In the genomic region with DNA sequence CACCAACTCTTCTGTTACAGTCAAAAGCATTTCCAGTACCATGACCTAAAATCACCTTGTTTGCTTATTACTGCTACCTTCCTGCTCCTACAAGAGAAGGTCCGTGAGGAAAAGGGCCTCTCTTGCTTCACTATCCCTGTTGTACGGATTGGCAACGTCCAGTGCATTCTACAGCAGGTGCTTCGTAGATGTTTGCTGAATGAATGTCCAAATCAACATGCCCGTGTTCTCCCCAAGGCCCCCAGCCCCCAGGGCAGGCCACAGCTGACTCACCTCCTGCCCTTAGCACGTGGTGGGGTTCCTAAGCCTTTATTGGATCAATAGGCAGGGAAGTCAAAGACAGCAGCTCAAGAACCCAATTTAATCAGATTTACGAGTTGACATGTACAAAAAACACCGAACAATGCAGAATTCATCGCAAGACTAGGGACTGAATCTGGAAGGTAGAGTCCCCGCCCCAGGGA, we compare ENCODE assay signal across 31 cellular contexts. TPM values are rescaled to one million over a fixed set of nuclear protein-coding genes. Genes with fewer than 3 reads are reported as not detected.
"Had no signal": no experiment of that assay in that cellular context is flagged by ENCODE, and none has a peak within 500 bp of the region (broad histone marks: within the 10 kb centered on the region; RNA-seq: fewer than 3 reads in every experiment).

No MANE protein-coding gene starts in this region.

- H3K4me3 ChIP-seq: gastroesophageal sphincter, spleen, testis, transverse colon, uterus had no signal

- ATAC-seq: gastroesophageal sphincter; naive thymus-derived CD4-positive, alpha-beta T cell had no signal

- H3K36me3 ChIP-seq: brain microvascular endothelial cell, gastroesophageal sphincter, spleen, transverse colon, uterus had no signal

- H3K9me3 Mint-ChIP-seq: activated CD4-positive, alpha-beta memory T cell treated with anti-CD3 and anti-CD28 coated beads, Interleukin-2, amount 10 ng/mL, durations not matched to agents 7 days and 5 days; activated CD4-positive, alpha-beta T cell treated with anti-CD3 and anti-CD28 coated beads, Interleukin-2, amount 10 ng/mL, durations not matched to agents 7 days and 5 days; activated T-helper 2 cell treated with anti-CD3 and anti-CD28 coated beads, Interferon-gamma antibody, Interleukin-2, Interleukin-4, amounts not matched to agents 10 μg/mL and 5 μg/mL and 100 μg/mL, durations not matched to agents 14 hours and 24 hours and 36 hours; memory B cell; naive thymus-derived CD4-positive, alpha-beta T cell; T-helper 1 cell treated with Interleukin-12 subunit alpha and Interleukin-12 subunit beta and Interleukin-4 antibody, amounts not matched to agents 30 μg/mL and 1 μg/mL, for 36 hours had no signal

- H3K27ac ChIP-seq: brain microvascular endothelial cell, gastroesophageal sphincter, testis, transverse colon, uterus had no signal

- H3K36me3 Mint-ChIP-seq: memory B cell; naive thymus-derived CD4-positive, alpha-beta T cell had no signal

- H3K4me3 Mint-ChIP-seq: activated CD4-positive, alpha-beta memory T cell treated with anti-CD3 and anti-CD28 coated beads, Interleukin-2, amount 10 ng/mL, durations not matched to agents 7 days and 5 days; activated CD4-positive, alpha-beta T cell treated with anti-CD3 and anti-CD28 coated beads, Interleukin-2, amount 10 ng/mL, durations not matched to agents 7 days and 5 days; memory B cell; naive thymus-derived CD4-positive, alpha-beta T cell; T-helper 1 cell treated with Interleukin-12 subunit alpha and Interleukin-12 subunit beta and Interleukin-4 antibody, amounts not matched to agents 30 μg/mL and 1 μg/mL, for 36 hours had no signal

- H3K27me3 ChIP-seq: brain microvascular endothelial cell, testis, transverse colon, uterus had no signal

- DNase-seq: activated CD4-positive, alpha-beta memory T cell treated with anti-CD3 and anti-CD28 coated beads, Interleukin-2, amount 10 ng/mL, durations not matched to agents 7 days and 5 days; activated CD4-positive, alpha-beta T cell treated with anti-CD3 and anti-CD28 coated beads for 1 hour; activated CD4-positive, alpha-beta T cell treated with anti-CD3 and anti-CD28 coated beads, Interleukin-2, amount 10 ng/mL, durations not matched to agents 7 days and 5 days; activated naive CD4-positive, alpha-beta T cell treated with Interleukin-2 at 50 U/mL for 16 hours; activated T-cell treated with anti-CD3 and anti-CD28 coated beads, Interleukin-2, amount 50 U/mL, for 48 hours; amniotic stem cell; brain microvascular endothelial cell; caudate nucleus; head of caudate nucleus; hippocampal formation; kidney; midbrain; naive thymus-derived CD4-positive, alpha-beta T cell; occipital lobe; right cardiac atrium; spleen; stimulated activated naive CD4-positive, alpha-beta T cell treated with Interleukin-2 at 50 U/mL for 16 hours; SW 1271; T-helper 9 cell; testis; transverse colon; uterus had no signal

- H3K4me1 ChIP-seq: testis, uterus had no signal

- H3K27ac Mint-ChIP-seq: activated CD4-positive, alpha-beta memory T cell treated with anti-CD3 and anti-CD28 coated beads, Interleukin-2, amount 10 ng/mL, durations not matched to agents 7 days and 5 days; activated T-helper 2 cell treated with anti-CD3 and anti-CD28 coated beads, Interferon-gamma antibody, Interleukin-2, Interleukin-4, amounts not matched to agents 10 μg/mL and 5 μg/mL and 100 μg/mL, durations not matched to agents 14 hours and 24 hours and 36 hours; memory B cell; T-helper 1 cell treated with Interleukin-12 subunit alpha and Interleukin-12 subunit beta and Interleukin-4 antibody, amounts not matched to agents 30 μg/mL and 1 μg/mL, for 36 hours had no signal

RNA-seq across cellular contexts. Expression of a gene that starts 48.7 kb away (rescaled TPM):
- total RNA-seq: activated CD4-positive, alpha-beta memory T cell treated with anti-CD3 and anti-CD28 coated beads, Interleukin-2, amount 10 ng/mL, durations not matched to agents 7 days and 5 days; activated CD4-positive, alpha-beta T cell treated with anti-CD3 and anti-CD28 coated beads, Interleukin-2, amount 10 ng/mL, durations not matched to agents 7 days and 5 days; activated T-helper 2 cell treated with anti-CD3 and anti-CD28 coated beads, Interferon-gamma antibody, Interleukin-2, Interleukin-4, amounts not matched to agents 10 μg/mL and 5 μg/mL and 100 μg/mL, durations not matched to agents 14 hours and 24 hours and 36 hours; endothelial cell of umbilical vein; fibroblast of villous mesenchyme; spleen had no signal
- polyA plus RNA-seq: endothelial cell of umbilical vein; fibroblast of lung; naive thymus-derived CD4-positive, alpha-beta T cell had no signal

RNA-seq across cellular contexts. Expression of a gene that starts 52.6 kb away (rescaled TPM):
- total RNA-seq: astrocyte, occipital lobe had no signal
- polyA plus RNA-seq: neural cell had no signal
